ENCODE assay signal across 8 cellular contexts in the genomic region with DNA sequence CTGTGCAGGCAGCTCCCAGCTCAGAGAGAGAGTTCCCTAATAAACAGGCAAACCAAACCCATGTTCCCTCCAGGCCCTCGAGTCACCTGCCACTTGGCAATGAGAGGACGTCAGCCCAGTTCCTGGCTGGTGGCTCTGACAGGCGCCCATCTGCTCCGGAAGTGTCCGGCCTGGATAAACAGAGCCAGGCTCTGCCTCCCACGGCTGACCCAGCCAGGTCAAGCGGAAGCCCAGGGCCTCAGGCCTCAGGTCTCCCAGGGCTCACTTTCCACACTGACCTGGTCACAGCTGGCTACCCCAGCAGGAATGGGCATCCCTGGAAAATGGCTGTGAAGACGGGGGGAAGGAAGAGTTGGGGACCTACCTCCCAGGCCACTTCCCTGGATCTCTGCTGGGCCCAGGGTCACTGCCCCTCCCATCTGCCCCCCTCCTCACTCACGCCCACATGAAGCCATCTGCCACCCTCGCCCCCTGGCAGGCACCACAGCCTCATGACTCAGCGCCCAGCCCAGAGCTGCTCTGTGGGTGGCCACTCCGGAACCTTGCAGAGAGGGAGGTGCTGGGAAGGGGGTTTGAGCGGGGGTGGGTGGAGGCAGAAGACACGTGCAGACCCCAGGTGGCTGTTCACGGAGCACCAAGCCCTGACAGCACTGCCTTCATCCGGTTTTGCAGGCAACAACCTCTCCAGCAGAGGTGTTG. TPM values are rescaled to one million over a fixed set of nuclear protein-coding genes. Genes with fewer than 3 reads are reported as not detected.
DNase-seq lines count a peak whose midpoint lies in the region; TF ChIP-seq lines count a peak whose summit lies in the region.

No MANE protein-coding gene starts in this region.

- peaks cover 60% of the 10 kb centered on the region for H3F3A ChIP-seq in MM.1S (ENCODE audit: insufficient read depth, low read length)

- H4K20me1 ChIP-seq in BLaER1 (no peaks in the 10 kb centered on the region), MM.1S (ENCODE audit: insufficient read depth, low read length) (no peaks in the 10 kb centered on the region)

- H3K27ac ChIP-seq in BLaER1 (peak overlapping the region; percentile 40; the same call in 1 of the 2 replicates), MM.1S (ENCODE audit: low read length) (peak overlapping the region; percentile 99), right atrium auricular region (peak overlapping the region; percentile 19 to 36)

- H3K9me2 ChIP-seq in MM.1S (replicated peaks; ENCODE audit: insufficient read depth, low read length): no peaks in the 10 kb centered on the region

- no peak for TF ChIP-seq CTCF in MM.1S (IDR thresholded peaks at IDR 0.05; ENCODE audit: low read length)
- no peak for TF ChIP-seq CTCF in right atrium auricular region (IDR thresholded peaks at IDR 0.05)

- H2AFZ ChIP-seq in MM.1S (ENCODE audit: low read length): no peak overlapping the region

- H3K36me3 ChIP-seq in BLaER1 (no peaks in the 10 kb centered on the region), MM.1S (replicated peaks; ENCODE audit: insufficient read depth, low read length) (no peaks in the 10 kb centered on the region), right atrium auricular region (no peaks in the 10 kb centered on the region)

- H3K9me3 ChIP-seq in BLaER1: no peaks in the 10 kb centered on the region
- H3K9me3 ChIP-seq in MM.1S (replicated peaks; ENCODE audit: insufficient read depth, low read length): no peaks in the 10 kb centered on the region
- no peaks in the 10 kb centered on the region for H3K9me3 ChIP-seq in right atrium auricular region

- peak; percentile 95 for DNase-seq in MM.1S
- DNase-seq in activated T-cell treated with anti-CD3 and anti-CD28 coated beads for 24 hours (ENCODE audit: low read depth): peak; percentile 11
- DNase-seq in right atrium auricular region (ENCODE audit: low spot score): peak; percentile 61
- DNase-seq in stimulated activated CD8-positive, alpha-beta memory T cell treated with anti-CD3 and anti-CD28 coated beads, Interleukin-4, amount 100 ng/mL, for 24 hours (ENCODE audit: low read depth): peak; percentile 21
- no peak for DNase-seq in foreskin melanocyte
- no peak for DNase-seq in D341Med (ENCODE audit: low spot score)
- DNase-seq in epidermal melanocyte (ENCODE audit: insufficient read length, low spot score): no peak

- H3K4me1 ChIP-seq in BLaER1 (peaks cover 76% of the 10 kb centered on the region), MM.1S (ENCODE audit: low read length) (peaks cover 90% of the 10 kb centered on the region), right atrium auricular region (peaks cover 0 to 40% of the 10 kb centered on the region in 2 donors)

- H3K4me3 ChIP-seq in BLaER1 (no peak overlapping the region), MM.1S (ENCODE audit: low read length) (peak overlapping the region; percentile 72), right atrium auricular region (no peak overlapping the region)

- peaks cover 36% of the 10 kb centered on the region for H3K79me2 ChIP-seq in MM.1S (ENCODE audit: low read length)

- H3K9ac ChIP-seq in BLaER1 (peak overlapping the region; percentile 31; the same call in 1 of the 2 replicates), MM.1S (ENCODE audit: low read length) (peak overlapping the region; percentile 99)

- H3K27me3 ChIP-seq in BLaER1 (no peaks in the 10 kb centered on the region), MM.1S (replicated peaks; ENCODE audit: insufficient read depth, low read length) (no peaks in the 10 kb centered on the region), right atrium auricular region (no peaks in the 10 kb centered on the region)

- H3K4me2 ChIP-seq in BLaER1 (peak overlapping the region; percentile 81), MM.1S (ENCODE audit: low read depth, low read length) (peak overlapping the region; percentile 81)

RNA-seq across cellular contexts. Expression of gene DUSP5, which starts 37.4 kb away (rescaled TPM):
- total RNA-seq in right atrium auricular region: 10 to 100 TPM; 17.8 to 28.4 TPM

Comparison
In these comparisons a context has a peak if more than half of its experiments do, and no peak if none do; other contexts are left out.
1. H3K27ac ChIP-seq: peak in every context shown above with its lines; median percentile 99 in MM.1S; 40 in BLaER1; 28 in right atrium auricular region.
2. DNase-seq: peak in MM.1S (single experiment), activated T-cell treated with anti-CD3 and anti-CD28 coated beads for 24 hours (single experiment), right atrium auricular region (single experiment) and stimulated activated CD8-positive, alpha-beta memory T cell treated with anti-CD3 and anti-CD28 coated beads, Interleukin-4, amount 100 ng/mL, for 24 hours (single experiment); none in foreskin melanocyte (single experiment), D341Med (single experiment) and epidermal melanocyte (single experiment).